ENCODE assay signal across 1 cellular context in the genomic region with DNA sequence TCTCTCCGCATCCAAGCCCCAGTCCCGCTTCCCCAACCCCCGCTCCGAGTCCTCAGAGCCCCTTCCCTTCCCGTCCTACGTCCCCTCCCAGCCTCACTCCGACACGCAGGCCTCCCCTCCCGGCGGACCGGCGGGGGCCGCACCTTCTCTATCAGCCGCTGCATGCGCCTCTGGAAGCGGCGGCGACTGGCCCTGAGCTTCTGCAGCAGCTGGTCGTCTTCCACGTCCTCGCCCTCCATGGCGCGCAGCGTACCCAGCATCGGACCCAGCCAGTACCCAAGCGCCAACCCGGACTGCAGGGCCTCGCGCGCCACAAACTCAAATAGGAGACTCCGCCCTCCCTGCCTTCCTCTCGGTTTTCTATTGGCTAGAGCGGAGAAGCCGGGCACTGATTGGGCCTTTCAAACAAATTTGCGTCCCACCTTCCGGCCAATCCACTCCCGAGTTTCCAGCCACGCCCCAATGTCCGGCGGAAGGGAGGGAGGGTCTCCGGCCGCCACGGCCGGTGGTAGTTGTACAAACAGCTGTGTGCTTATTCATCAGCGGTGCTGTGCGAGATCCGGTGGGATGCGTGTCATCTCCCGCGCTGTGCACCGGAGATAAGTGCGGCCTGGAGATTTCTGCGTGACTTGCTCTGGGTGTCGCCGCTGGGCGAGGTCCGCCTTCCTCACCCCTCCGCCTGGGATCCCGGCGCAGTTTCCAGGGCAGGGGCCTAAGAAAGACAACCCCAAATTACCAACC.
TF ChIP-seq lines count a peak whose summit lies in the region.

Gene HJURP, minus strand, starts transcription at position 295 of the 741 bp plus-strand sequence. Its CDS starts 35 bp downstream, at position 260.

TF ChIP-seq in HEK293, 187 proteins besides CTCF, POLR2A, EP300 and RAD21 (continued from another document):
- TF ChIP-seq HIC1 (tag by site-specific recombination; IDR thresholded peaks at IDR 0.05), result peak; percentile 74; the same call in 1 of the 2 replicates
- peak; percentile 47 for TF ChIP-seq ZEB2 (tag by site-specific recombination; IDR thresholded peaks at IDR 0.05)
- TF ChIP-seq ZNF48 (tag by site-specific recombination; IDR thresholded peaks at IDR 0.05), result no peak
- TF ChIP-seq PATZ1 (tag by site-specific recombination; IDR thresholded peaks at IDR 0.05), result 0 out of 2 replicates have a peak, but pooled peaks have one; percentile 39
- TF ChIP-seq ZXDB (tag by site-specific recombination; IDR thresholded peaks at IDR 0.05), result peak; percentile 59
- TF ChIP-seq KLF1 (tag by site-specific recombination; IDR thresholded peaks at IDR 0.05), result peak; percentile 66
- no peak for TF ChIP-seq HOXA7 (CRISPR knock-in tag; IDR thresholded peaks at IDR 0.05; ENCODE audit: borderline replicate concordance)
- peak; percentile 89 for TF ChIP-seq BCL11A (tag by site-specific recombination; IDR thresholded peaks at IDR 0.05; ENCODE audit: low read depth)
- TF ChIP-seq SCRT1 (tag by site-specific recombination; IDR thresholded peaks at IDR 0.05; ENCODE audit: borderline replicate concordance), result no peak
- no peak for TF ChIP-seq GLIS1 (tag by site-specific recombination; IDR thresholded peaks at IDR 0.05)
- no peak for TF ChIP-seq ZNF488 (tag by site-specific recombination; IDR thresholded peaks at IDR 0.05)
- TF ChIP-seq KLF8 (tag by site-specific recombination; IDR thresholded peaks at IDR 0.05), result 0 out of 2 replicates have a peak, but pooled peaks have one; percentile 62
